ENCODE assay signal across 11 cellular contexts in genomic region chr19:37511186-37511585, GRCh38.
"Had no signal": no experiment of that assay in that cellular context is flagged by ENCODE, and none has a peak within 500 bp of the region (broad histone marks: within the 10 kb centered on the region; RNA-seq: fewer than 3 reads in every experiment).

No MANE protein-coding gene starts in this region.

- H3K9me3 Mint-ChIP-seq: GM23338 had no signal

- H3K4me3 ChIP-seq: GM23248, GM23338, HAP-1 had no signal

- H3K4me2 ChIP-seq: GM23338 had no signal

- ATAC-seq: GM23338, HCT116 had no signal

- H3K4me1 ChIP-seq: HAP-1 had no signal

- DNase-seq: GM23248, GOT3, H7, H9, HCEC 1CT, HFFc6 had no signal

- H3K4me3 Mint-ChIP-seq: GM23338, H9, HFFc6 had no signal

- H2AFZ ChIP-seq: GM23248, GM23338 had no signal

- H3K36me3 ChIP-seq: HAP-1 had no signal

- H3K9me3 ChIP-seq: HAP-1 had no signal

- H3K9ac ChIP-seq: GM23248 had no signal

- H3K27ac ChIP-seq: GM23248 had no signal

- H3K27ac Mint-ChIP-seq: GM23338, H9, HFFc6 had no signal

- FAIRE-seq: H1, H54 had no signal

- H3K4me1 Mint-ChIP-seq: H9 had no signal
